8 cellular contexts compared by ENCODE assay signal in the genomic region with DNA sequence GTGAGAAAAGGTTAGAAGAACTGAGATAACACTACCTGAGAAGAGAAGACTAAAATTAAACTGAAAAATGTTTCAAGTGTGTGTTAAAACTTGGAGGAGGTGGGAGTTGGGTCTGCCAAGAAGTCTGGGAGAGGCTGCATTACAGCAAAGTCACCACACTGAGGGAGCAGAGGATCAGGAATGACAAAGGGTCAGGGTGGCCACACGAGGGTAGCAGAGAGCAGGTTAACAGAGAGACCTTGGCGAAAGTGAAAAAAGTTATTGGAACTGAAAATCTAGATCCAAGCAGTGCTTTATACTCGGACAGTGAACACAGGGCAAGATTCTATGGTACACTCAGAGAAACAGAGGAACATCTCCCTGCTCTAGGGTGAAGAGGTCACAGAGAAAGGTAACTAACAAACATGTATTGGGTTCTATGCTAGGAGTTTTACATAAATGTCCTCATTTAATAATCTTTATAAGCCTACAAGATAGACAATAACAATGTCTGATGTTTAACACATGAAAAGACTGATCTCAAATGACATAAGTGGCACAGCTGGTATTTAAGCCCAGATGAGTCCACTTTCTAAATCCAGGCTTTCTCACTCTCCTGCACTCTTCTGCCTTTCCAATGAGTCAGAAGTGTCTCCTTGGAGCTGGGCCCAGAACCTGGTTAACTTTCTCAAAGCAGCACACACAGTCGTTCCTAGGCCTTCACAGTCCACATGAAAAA. TPM values are rescaled to one million over a fixed set of nuclear protein-coding genes. Genes with fewer than 3 reads are reported as not detected.
DNase-seq lines count a peak whose midpoint lies in the region; ATAC-seq, FAIRE-seq and TF ChIP-seq lines count a peak whose summit lies in the region.

No MANE protein-coding gene starts in this region.

- no peak overlapping the region; the same call in 1 of the 2 replicates for H2AFZ ChIP-seq in KMS-11 (ENCODE audit: low read depth)

- no peak overlapping the region for H3K4me3 Mint-ChIP-seq in activated T-helper 1 cell treated with anti-CD3 and anti-CD28 coated beads, Interleukin-12 subunit alpha, Interleukin-12 subunit beta, Interleukin-2, Interleukin-4 antibody, amounts not matched to agents 30 ng/mL and 10 ng/mL and 1 ng/mL, durations not matched to agents 14 hours and 24 hours and 36 hours

- H4K20me1 ChIP-seq in KMS-11 (ENCODE audit: insufficient read depth), result no peaks in the 10 kb centered on the region

- no peaks in the 10 kb centered on the region for H3K4me1 Mint-ChIP-seq in activated T-helper 1 cell treated with anti-CD3 and anti-CD28 coated beads, Interleukin-12 subunit alpha, Interleukin-12 subunit beta, Interleukin-2, Interleukin-4 antibody, amounts not matched to agents 30 ng/mL and 10 ng/mL and 1 ng/mL, durations not matched to agents 14 hours and 24 hours and 36 hours (ENCODE audit: low read depth)

- no peaks in the 10 kb centered on the region for H3K9me3 Mint-ChIP-seq in activated T-helper 1 cell treated with anti-CD3 and anti-CD28 coated beads, Interleukin-12 subunit alpha, Interleukin-12 subunit beta, Interleukin-2, Interleukin-4 antibody, amounts not matched to agents 30 ng/mL and 10 ng/mL and 1 ng/mL, durations not matched to agents 14 hours and 24 hours and 36 hours

- TF ChIP-seq POLR2A in thyroid gland (IDR thresholded peaks at IDR 0.05), result no peak

- no peak overlapping the region for H3K9ac ChIP-seq in KMS-11

- H3K9me3 ChIP-seq in thyroid gland, result no peaks in the 10 kb centered on the region

- peak; percentile 52 for FAIRE-seq in G401.6 (lab: Jason Lieb, UNC)

- H3K27me3 ChIP-seq in KMS-11 (ENCODE audit: insufficient read depth, low read depth) (no peaks in the 10 kb centered on the region), thyroid gland (no peaks in the 10 kb centered on the region)

- no peaks in the 10 kb centered on the region for H3K36me3 Mint-ChIP-seq in activated T-helper 1 cell treated with anti-CD3 and anti-CD28 coated beads, Interleukin-12 subunit alpha, Interleukin-12 subunit beta, Interleukin-2, Interleukin-4 antibody, amounts not matched to agents 30 ng/mL and 10 ng/mL and 1 ng/mL, durations not matched to agents 14 hours and 24 hours and 36 hours (ENCODE audit: low read depth)

- intact Hi-C loops in activated T-helper 1 cell treated with anti-CD3 and anti-CD28 coated beads, Interleukin-12 subunit alpha, Interleukin-12 subunit beta, Interleukin-2, Interleukin-4 antibody, amounts not matched to agents 30 ng/mL and 10 ng/mL and 1 ng/mL, durations not matched to agents 14 hours and 24 hours and 36 hours (cut with micrococcal nuclease), result loop anchor here (1.0 to 5.0 kb wide), 5 partner anchors 29 to 846 kb away; no protein-coding TSS in a partner anchor
- intact Hi-C loops in thyroid gland (cut with DNase I), result loop anchor here (5.0 kb wide), 2 partner anchors 36 to 51 kb away; no protein-coding TSS in a partner anchor

- TF ChIP-seq CTCF in KMS-11 (conservative IDR thresholded peaks at IDR 0.05; ENCODE audit: low read depth, low read length) (peak; percentile 99), omental fat pad (IDR thresholded peaks at IDR 0.05) (peak in 2 of 3 donors; percentile 46 to 94), thyroid gland (IDR thresholded peaks at IDR 0.05) (peak; percentile 75 to 100 (median 95))

- no peak overlapping the region for H3K4me3 ChIP-seq in KMS-11 (IDR thresholded peaks at IDR 0.05; ENCODE audit: insufficient read depth, low read depth, low read length)
- H3K4me3 ChIP-seq in thyroid gland (replicated peaks in 1 of 3), result no peak overlapping the region

- H3K36me3 ChIP-seq in KMS-11 (ENCODE audit: insufficient read depth) (no peaks in the 10 kb centered on the region), thyroid gland (no peaks in the 10 kb centered on the region)

- H3K27ac ChIP-seq in KMS-11 (no peak overlapping the region), thyroid gland (peak overlapping the region in 1 of 3 donors; percentile 34)

- H3K4me1 ChIP-seq in KMS-11 (ENCODE audit: low read depth, poor library complexity, severe bottlenecking) (peaks cover 5% of the 10 kb centered on the region), thyroid gland (peaks cover 6 to 7% of the 10 kb centered on the region in 2 donors)

- H3K79me2 ChIP-seq in KMS-11 (ENCODE audit: insufficient read depth, low read depth), result no peaks in the 10 kb centered on the region

- DNase-seq in RPMI7951 (ENCODE audit: low read depth) (peak; percentile 88), fibroblast of the conjunctiva (ENCODE audit: low read depth) (peak; percentile 79), omental fat pad (ENCODE audit: low spot score) (peak; percentile 54), thyroid gland (peak; percentile 78 to 85)
- DNase-seq in activated T-helper 1 cell treated with anti-CD3 and anti-CD28 coated beads, Interleukin-12 subunit alpha, Interleukin-12 subunit beta, Interleukin-2, Interleukin-4 antibody, amounts not matched to agents 30 ng/mL and 10 ng/mL and 1 ng/mL, durations not matched to agents 14 hours and 24 hours and 36 hours (ENCODE audit: low spot score), result peak; percentile 20

- 1 to 4% methylated on average over 4 of the region's 4 CpGs for WGBS in thyroid gland, 2 donors

- H3K27me3 Mint-ChIP-seq in activated T-helper 1 cell treated with anti-CD3 and anti-CD28 coated beads, Interleukin-12 subunit alpha, Interleukin-12 subunit beta, Interleukin-2, Interleukin-4 antibody, amounts not matched to agents 30 ng/mL and 10 ng/mL and 1 ng/mL, durations not matched to agents 14 hours and 24 hours and 36 hours (ENCODE audit: insufficient read depth), result peaks cover 10% of the 10 kb centered on the region

- H3K4me2 ChIP-seq in KMS-11, result peak overlapping the region; percentile 6; the same call in 1 of the 2 replicates

- ATAC-seq in GM21786 (IDR thresholded peaks at IDR 0.05; ENCODE audit: unreplicated experiment), result peak; percentile 91
- peak; percentile 96 for ATAC-seq in omental fat pad (ENCODE audit: low FRiP score)

- H3K27ac Mint-ChIP-seq in activated T-helper 1 cell treated with anti-CD3 and anti-CD28 coated beads, Interleukin-12 subunit alpha, Interleukin-12 subunit beta, Interleukin-2, Interleukin-4 antibody, amounts not matched to agents 30 ng/mL and 10 ng/mL and 1 ng/mL, durations not matched to agents 14 hours and 24 hours and 36 hours, result no peak overlapping the region

RNA-seq across cellular contexts. Expression of gene CADM3, which starts 10.3 kb away (rescaled TPM):
- 0.96 and 1.2 TPM in 2 replicates for total RNA-seq in RPMI7951 (2014; rRNA removed; shearing (Covaris generic))
- not detected in 2 replicates for total RNA-seq in activated T-helper 1 cell treated with anti-CD3 and anti-CD28 coated beads, Interleukin-12 subunit alpha, Interleukin-12 subunit beta, Interleukin-2, Interleukin-4 antibody, amounts not matched to agents 30 ng/mL and 10 ng/mL and 1 ng/mL, durations not matched to agents 14 hours and 24 hours and 36 hours
- 10 to 100 TPM in 3 of 4 donors, 1 to 10 TPM in 1; 3.9 to 34.4 (median 12.9) TPM for total RNA-seq in omental fat pad
- total RNA-seq in thyroid gland, result 1 to 10 TPM in 3 of 4 donors, under 1 TPM in 1; 0.73 to 4.8 (median 3.8) TPM

RNA-seq across cellular contexts. Expression of gene ACKR1, which starts 43.5 kb away (rescaled TPM):
- total RNA-seq in RPMI7951 (2014; rRNA removed; shearing (Covaris generic)), result not detected in 2 replicates
- total RNA-seq in activated T-helper 1 cell treated with anti-CD3 and anti-CD28 coated beads, Interleukin-12 subunit alpha, Interleukin-12 subunit beta, Interleukin-2, Interleukin-4 antibody, amounts not matched to agents 30 ng/mL and 10 ng/mL and 1 ng/mL, durations not matched to agents 14 hours and 24 hours and 36 hours, result not detected in 2 replicates
- total RNA-seq in omental fat pad, result 100 to 1,000 TPM in 2 of 4 donors, 10 to 100 TPM in 2; 72.3 to 360 (median 125) TPM
- 10 to 100 TPM; 13.3 to 37.4 (median 24.1) TPM for total RNA-seq in thyroid gland

Comparison
In these comparisons a context has a peak if more than half of its experiments do, and no peak if none do; other contexts are left out.
1. DNase-seq: peak in every context shown above with its lines; median percentile 88 in RPMI7951; 82 in thyroid gland; 79 in fibroblast of the conjunctiva; 54 in omental fat pad; 20 in activated T-helper 1 cell treated with anti-CD3 and anti-CD28 coated beads, Interleukin-12 subunit alpha, Interleukin-12 subunit beta, Interleukin-2, Interleukin-4 antibody, amounts not matched to agents 30 ng/mL and 10 ng/mL and 1 ng/mL, durations not matched to agents 14 hours and 24 hours and 36 hours.
2. RNA of gene ACKR1, which starts 43.5 kb away (total RNA-seq): 72.3 to 360 TPM in omental fat pad and 13.3 to 37.4 TPM in thyroid gland; not detected in RPMI7951 and not detected in activated T-helper 1 cell treated with anti-CD3 and anti-CD28 coated beads, Interleukin-12 subunit alpha, Interleukin-12 subunit beta, Interleukin-2, Interleukin-4 antibody, amounts not matched to agents 30 ng/mL and 10 ng/mL and 1 ng/mL, durations not matched to agents 14 hours and 24 hours and 36 hours; every median in the first group is over 10 times any median in the second.
3. Peak in every context shown above with its lines, with median percentiles within 50 percentile points of each other: CTCF ChIP-seq.